8 cellular contexts compared by ENCODE assay signal in genomic region chrX:102599084-102599949, GRCh38. TPM values are rescaled to one million over a fixed set of nuclear protein-coding genes. Genes with fewer than 3 reads are reported as not detected.
DNase-seq lines count a peak whose midpoint lies in the region; ATAC-seq, FAIRE-seq and TF ChIP-seq lines count a peak whose summit lies in the region.

ARMCX5 (plus strand) TSS chrX:102599515; CDS start chrX:102602142, 2,627 bp downstream.

- H3K4me1 ChIP-seq in GM12878 (ENCODE audit: control insufficient read depth, insufficient read depth, low read length), result no peaks in the 10 kb centered on the region

- no peaks in the 10 kb centered on the region for H3K36me3 ChIP-seq in GM12878 (ENCODE audit: control insufficient read depth in 2 of 2, insufficient read depth in 2 of 2, low read length in 1 of 2)

- no peaks in the 10 kb centered on the region for H4K20me1 ChIP-seq in GM12878 (ENCODE audit: control insufficient read depth, insufficient read depth)

- in situ Hi-C loops in GM12878 (cut with MboI), result no loop called here

- POLR2A ChIA-PET in GM12878 (lab: Charles Lee), result no interaction called here

- H3K4me3 ChIP-seq in GM12878 (peak within 1 kb of the TSS; percentile 64), retinal pigment epithelial cell (ENCODE audit: low read length) (peak within 1 kb of the TSS; percentile 87)

- intact Hi-C loops in GM12878 (cut with micrococcal nuclease; ENCODE audit: unreplicated experiment), result no loop called here

- WGBS in GM12878 (ENCODE audit: insufficient coverage, insufficient replicate concordance, low lambda C conversion rate, missing lambda C conversion rate), result 28% methylated on average over 42 of the region's 42 CpGs

- no peaks in the 10 kb centered on the region for H3K9me3 ChIP-seq in GM12878 (replicated peaks; ENCODE audit: control insufficient read depth, insufficient read depth, low read length)

- BruUV-seq in GM12878 (replicated peaks; lab: Mats Ljungman, UMichigan), result no TSS peak

- CTCF ChIA-PET in GM12878 (lab: Yijun Ruan, JAX), result interaction anchor here (0.9 kb wide), 1 partner anchor 261 kb away, joined by 3 read pairs; no protein-coding TSS in a partner anchor

- SMC1A ChIA-PET in GM12878 (lab: Charles Lee; ENCODE audit: uncharacterized antibody, unreplicated experiment), result interaction anchor here (1.0 to 1.5 kb wide), 2 partner anchors 11 to 71 kb away, joined by 3 to 6 read pairs; no protein-coding TSS in a partner anchor

- FAIRE-seq in GM12878 (lab: Jason Lieb, UNC), result peak; percentile 72

- TF ChIP-seq CTCF in GM12878 (IDR thresholded peaks at IDR 0.05 in 2 of 3, conservative IDR thresholded peaks at IDR 0.05 in 1 of 3; ENCODE audit: control insufficient read depth in 2 of 3, extremely low read depth in 1 of 3, insufficient read depth in 1 of 3, low read depth in 3 of 3, low read length in 3 of 3) (no peak), retinal pigment epithelial cell (conservative IDR thresholded peaks at IDR 0.05; ENCODE audit: low read depth, low read length) (peak; percentile 4)

- TF ChIP-seq POLR2A in GM12878 (IDR thresholded peaks at IDR 0.05; ENCODE audit: low read depth, low read length), result peak; percentile 87

- H3K9ac ChIP-seq in GM12878 (ENCODE audit: control insufficient read depth, insufficient read depth, low read length), result peak within 1 kb of the TSS; percentile 74

- no peak for TF ChIP-seq RAD21 in GM12878 (IDR thresholded peaks at IDR 0.05; ENCODE audit: insufficient read depth, low read depth, low read length)

- RAD21 ChIA-PET in GM12878 (lab: Charles Lee; ENCODE audit: unreplicated experiment), result interaction anchor here (0.6 to 1.4 kb wide), 4 partner anchors 11 to 1181 kb away, joined by 3 to 5 read pairs (median 3); no protein-coding TSS in a partner anchor

- no peak for TF ChIP-seq EP300 in GM12878 (IDR thresholded peaks at IDR 0.05; ENCODE audit: borderline replicate concordance in 1 of 2, control insufficient read depth in 1 of 2, low read depth in 2 of 2, low read length in 2 of 2)

- ATAC-seq in GM18498 (IDR thresholded peaks at IDR 0.05; ENCODE audit: unreplicated experiment) (peak; percentile 89), HG02885 (IDR thresholded peaks at IDR 0.05; ENCODE audit: poor library complexity, unreplicated experiment) (peak; percentile 81), GM12878 (peak; percentile 88)

- DNase-seq in NCI-H187 (lab: John Stamatoyannopoulos, UW) (peak; percentile 71 to 73), T-helper 9 cell (peak; percentile 46), GM12878 (ENCODE audit: low read depth, low spot score) (peak; percentile 48), iPS DF 19.7 (ENCODE audit: low read depth, low spot score) (peak; percentile 59), retinal pigment epithelial cell (ENCODE audit: low read depth) (peak; percentile 58), OCI-M2 (lab: John Stamatoyannopoulos, UW; ENCODE audit: unreplicated experiment) (no peak)

- H2AFZ ChIP-seq in GM12878 (ENCODE audit: control insufficient read depth, low read depth, low read length), result peak within 1 kb of the TSS; percentile 88

- H3K27me3 ChIP-seq in GM12878 (replicated peaks in 1 of 2; ENCODE audit: control insufficient read depth in 2 of 2, insufficient read depth in 2 of 2, low read length in 1 of 2), result no peaks in the 10 kb centered on the region

- H3K79me2 ChIP-seq in GM12878 (ENCODE audit: control insufficient read depth, insufficient read depth, low read length), result peaks cover 2% of the 10 kb centered on the region

- peak within 1 kb of the TSS; percentile 69 for H3K4me2 ChIP-seq in GM12878 (ENCODE audit: control insufficient read depth, insufficient read depth)

- H3K27ac ChIP-seq in GM12878 (ENCODE audit: control insufficient read depth, insufficient read depth), result peak within 1 kb of the TSS; percentile 61

TF ChIP-seq in GM12878, 131 proteins besides CTCF, POLR2A, EP300 and RAD21 (continues in another document):
- peak; percentile 85 for TF ChIP-seq YY1 (IDR thresholded peaks at IDR 0.05; ENCODE audit: low read depth, low read length)
- no peak for TF ChIP-seq IRF3 (IDR thresholded peaks at IDR 0.05)
- no peak for TF ChIP-seq ATF3 (IDR thresholded peaks at IDR 0.05; ENCODE audit: borderline replicate concordance, extremely low read depth, low read depth, low read length)
- TF ChIP-seq PML (IDR thresholded peaks at IDR 0.05; ENCODE audit: low read length), result peak; percentile 84
- TF ChIP-seq RUNX3 (IDR thresholded peaks at IDR 0.05; ENCODE audit: low read length), result peak; percentile 55
- TF ChIP-seq TAF1 (IDR thresholded peaks at IDR 0.05; ENCODE audit: borderline replicate concordance, low read depth, low read length), result peak; percentile 74; the same call in 1 of the 2 replicates
- TF ChIP-seq NKRF (conservative IDR thresholded peaks at IDR 0.05), result 0 out of 2 replicates have a peak, but pooled peaks have one; percentile 36
- TF ChIP-seq ZNF274 (IDR thresholded peaks at IDR 0.05; ENCODE audit: insufficient read depth, insufficient read length), result no peak
- TF ChIP-seq CEBPZ (IDR thresholded peaks at IDR 0.05; ENCODE audit: low read depth, low read length), result no peak
- 0 out of 2 replicates have a peak, but pooled peaks have one; percentile 19 for TF ChIP-seq CBFB (IDR thresholded peaks at IDR 0.05; ENCODE audit: low read depth)
- peak; percentile 88 to 89 for TF ChIP-seq IKZF2 (IDR thresholded peaks at IDR 0.05)
- TF ChIP-seq CHD4 (IDR thresholded peaks at IDR 0.05), result no peak

RNA-seq across cellular contexts. Expression of gene ARMCX5, which starts in this region (rescaled TPM):
- 18.1 and 19.2 TPM in 2 replicates for total RNA-seq in GM12878 (2013; cell fraction: nucleolus; rRNA removed)
- total RNA-seq in GM12878 (2014; rRNA removed) (10.3 and 11.9 TPM in 2 replicates), GM12878 (2014; rRNA removed; fragmentation: Illumina TruSeq; extraction: Trizol) (11.9 and 12.3 TPM in 2 replicates), GM12878 (2021) (6.5 and 7.8 TPM in 2 replicates)
- 6.8 TPM for polyA plus RNA-seq in GM12878 (2011; ENCODE audit: low read depth)
- polyA plus RNA-seq in GM12878 (2011; rRNA removed) (10.9 and 13.4 TPM in 2 replicates), GM12878 (2014; fragmentation: Illumina TruSeq; extraction: Trizol) (12.5 and 13.7 TPM in 2 replicates), GM12878 (2014; fragmentation: Nextera tagmentation; extraction: Ambion mirVana) (1 to 10 TPM; 9.3 to 9.5 TPM), GM12878 (2014; rRNA removed) (9.2 and 11.9 TPM in 2 replicates), GM12878 (2016; fragmentation: Nextera tagmentation; extraction: Ambion mirVana) (1 to 10 TPM; 6.8 to 8.2 TPM)
- 7.9 and 8.6 TPM in 2 replicates for polyA plus RNA-seq in GM12878 (2011; cell fraction: cytosol; rRNA removed)
- polyA plus RNA-seq in GM12878 (2011; cell fraction: nucleus; rRNA removed), result 9.1 and 10.3 TPM in 2 replicates
- polyA plus RNA-seq in GM12878 (2012), result 7.8 and 11.3 TPM in 2 replicates
- polyA minus RNA-seq in GM12878 (2011; rRNA and poly(A)+ RNA removed), result 14.4 and 18.2 TPM in 2 replicates
- polyA minus RNA-seq in GM12878 (2011; cell fraction: cytosol; rRNA and poly(A)+ RNA removed), result 3.3 and 7.7 TPM in 2 replicates
- polyA minus RNA-seq in GM12878 (2011; cell fraction: nucleus; rRNA and poly(A)+ RNA removed), result 7.4 and 12.3 TPM in 2 replicates
